In genomic region chr2:5391361-5391760, GRCh38 we compare ENCODE assay signal across 1 cellular context.
TF ChIP-seq lines count a peak whose summit lies in the region.

No MANE protein-coding gene starts in this region.

TF ChIP-seq in HEK293, 187 proteins besides CTCF, POLR2A, EP300 and RAD21 (continued from another document):
- no peak for TF ChIP-seq ZBTB7A (tag by site-specific recombination; IDR thresholded peaks at IDR 0.05; ENCODE audit: low read depth)
- TF ChIP-seq PRDM2 (tag by site-specific recombination; IDR thresholded peaks at IDR 0.05; ENCODE audit: borderline replicate concordance), result no peak
- TF ChIP-seq KLF16 (tag by site-specific recombination; IDR thresholded peaks at IDR 0.05), result no peak
- no peak for TF ChIP-seq ZNF76 (tag by site-specific recombination; IDR thresholded peaks at IDR 0.05; ENCODE audit: borderline replicate concordance, low read depth)
